Comparison of ENCODE assay signal across 15 cellular contexts in the genomic region with DNA sequence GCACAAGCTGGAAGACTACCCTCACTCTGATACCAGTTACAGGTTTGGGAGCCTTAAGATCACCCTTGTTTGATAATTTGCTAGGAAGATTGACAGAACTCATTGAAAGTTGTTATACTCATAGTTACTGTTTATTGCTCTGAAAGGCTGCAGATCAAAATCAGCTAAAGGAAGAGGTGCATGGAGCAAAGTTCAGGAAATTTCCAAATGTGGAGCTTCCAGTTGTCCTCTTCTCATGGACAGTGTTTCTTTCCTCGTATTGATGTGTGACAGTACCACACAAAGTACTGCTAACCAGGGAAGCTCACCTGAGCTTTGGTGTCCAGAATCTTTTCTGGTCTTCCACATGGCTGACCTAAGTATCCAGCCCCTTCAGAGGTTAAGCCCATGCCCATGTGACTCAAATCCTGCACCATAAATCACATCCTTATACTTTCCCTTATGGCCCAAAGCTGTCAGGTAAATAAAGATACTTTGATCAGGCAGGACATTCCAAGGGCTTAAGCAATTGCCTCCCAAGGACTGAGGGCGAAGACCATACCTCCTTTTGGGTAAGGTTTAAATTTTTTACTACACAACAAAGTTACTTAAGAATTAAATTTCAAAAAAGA. TPM values are rescaled to one million over a fixed set of nuclear protein-coding genes. Genes with fewer than 3 reads are reported as not detected.
DNase-seq lines count a peak whose midpoint lies in the region; ATAC-seq and TF ChIP-seq lines count a peak whose summit lies in the region.
"Had no signal": no experiment of that assay in that cellular context is flagged by ENCODE, and none has a peak within 500 bp of the region (broad histone marks: within the 10 kb centered on the region; RNA-seq: fewer than 3 reads in every experiment).

No MANE protein-coding gene starts in this region.

- H3K9me3 ChIP-seq in WERI-Rb-1 (ENCODE audit: severe bottlenecking) = no peaks in the 10 kb centered on the region

- no peaks in the 10 kb centered on the region for H3K36me3 Mint-ChIP-seq in natural killer cell
- peaks cover 4% of the 10 kb centered on the region for H3K36me3 Mint-ChIP-seq in natural killer cell treated with Interleukin-12 subunit alpha and Interleukin-12 subunit beta and Interleukin-15 and Interleukin-18, amount 100 ng/mL, for 72 hours
- H3K36me3 Mint-ChIP-seq: CD14-positive monocyte, IgD-negative memory B cell had no signal

- H3K36me3 ChIP-seq in WERI-Rb-1 = no peaks in the 10 kb centered on the region

- H3K9me3 Mint-ChIP-seq in natural killer cell = no peaks in the 10 kb centered on the region
- no peaks in the 10 kb centered on the region for H3K9me3 Mint-ChIP-seq in natural killer cell treated with Interleukin-12 subunit alpha and Interleukin-12 subunit beta and Interleukin-15 and Interleukin-18, amount 100 ng/mL, for 72 hours
- H3K9me3 Mint-ChIP-seq: CD14-positive monocyte; CD8-positive, alpha-beta T cell; HFFc6 had no signal

- TF ChIP-seq CTCF in natural killer cell (IDR thresholded peaks at IDR 0.05) (no peak), WERI-Rb-1 (IDR thresholded peaks at IDR 0.05; ENCODE audit: low read depth, low read length) (no peak)

- ATAC-seq in natural killer cell (no peak), left lobe of liver (peak; percentile 64), GM19324 (IDR thresholded peaks at IDR 0.05; ENCODE audit: low FRiP score, unreplicated experiment) (no peak)
- ATAC-seq in natural killer cell treated with Interleukin-12 subunit alpha and Interleukin-12 subunit beta and Interleukin-15 and Interleukin-18, amount 100 ng/mL, for 72 hours = no peak
- ATAC-seq: CD8-positive, alpha-beta T cell had no signal

- H3K27ac Mint-ChIP-seq in natural killer cell = peak overlapping the region; percentile 30 to 45
- peak overlapping the region in 1 of 2 donors; percentile 28 for H3K27ac Mint-ChIP-seq in natural killer cell treated with Interleukin-12 subunit alpha and Interleukin-12 subunit beta and Interleukin-15 and Interleukin-18, amount 100 ng/mL, for 72 hours
- H3K27ac Mint-ChIP-seq: HFFc6, IgD-negative memory B cell had no signal

- DNase-seq in natural killer cell (no peak), WERI-Rb-1 (peak; percentile 20), left lobe of liver (ENCODE audit: low spot score) (no peak), 8988T (no peak), SKM-1 (lab: John Stamatoyannopoulos, UW; ENCODE audit: unreplicated experiment) (no peak), kidney tubule cell (ENCODE audit: low spot score) (no peak)
- DNase-seq in natural killer cell treated with Interleukin-12 subunit alpha and Interleukin-12 subunit beta and Interleukin-15 and Interleukin-18, amount 100 ng/mL, for 72 hours (ENCODE audit: low spot score) = no peak
- DNase-seq: CD8-positive, alpha-beta T cell; DMS53; GF-D8; HCEC 1CT; HFFc6 had no signal

- no peak overlapping the region for H3K27ac ChIP-seq in WERI-Rb-1

- no peak overlapping the region for H3K4me3 ChIP-seq in WERI-Rb-1 (ENCODE audit: low read depth, low read length)

- H3K27me3 ChIP-seq in WERI-Rb-1 (ENCODE audit: insufficient read depth, low read depth, severe bottlenecking) = no peaks in the 10 kb centered on the region

- peaks cover 70 to 81% of the 10 kb centered on the region in 2 donors for H3K4me1 Mint-ChIP-seq in natural killer cell
- peaks cover 47 to 59% of the 10 kb centered on the region in 2 donors for H3K4me1 Mint-ChIP-seq in natural killer cell treated with Interleukin-12 subunit alpha and Interleukin-12 subunit beta and Interleukin-15 and Interleukin-18, amount 100 ng/mL, for 72 hours (ENCODE audit: low read depth in 2 of 2)

- H3K27me3 Mint-ChIP-seq in natural killer cell (ENCODE audit: low read depth in 2 of 2) = no peaks in the 10 kb centered on the region
- H3K27me3 Mint-ChIP-seq in natural killer cell treated with Interleukin-12 subunit alpha and Interleukin-12 subunit beta and Interleukin-15 and Interleukin-18, amount 100 ng/mL, for 72 hours = no peaks in the 10 kb centered on the region

- no peak overlapping the region for H3K4me3 Mint-ChIP-seq in natural killer cell
- no peak overlapping the region for H3K4me3 Mint-ChIP-seq in natural killer cell treated with Interleukin-12 subunit alpha and Interleukin-12 subunit beta and Interleukin-15 and Interleukin-18, amount 100 ng/mL, for 72 hours
- H3K4me3 Mint-ChIP-seq: CD14-positive monocyte; CD8-positive, alpha-beta T cell; HFFc6; IgD-negative memory B cell had no signal

- intact Hi-C loops in natural killer cell (cut with micrococcal nuclease) = no loop called here

RNA-seq across cellular contexts. Expression of gene PLCXD2, which starts 13.8 kb away (rescaled TPM):
- total RNA-seq in natural killer cell (10 to 100 TPM; 31.6 to 37.5 (median 32.5) TPM), left lobe of liver (20.0 TPM)
- 10 to 100 TPM; 15.0 to 26.1 TPM for total RNA-seq in natural killer cell treated with Interleukin-12 subunit alpha and Interleukin-12 subunit beta and Interleukin-15 and Interleukin-18, amount 100 ng/mL, for 72 hours
